ENCODE assay signal across 11 cellular contexts in genomic region chr3:126355251-126355650, GRCh38. TPM values are rescaled to one million over a fixed set of nuclear protein-coding genes. Genes with fewer than 3 reads are reported as not detected.
A peak's percentile ranks its signal among the peaks of the same experiment; 100 is the strongest.
DNase-seq lines count a peak whose midpoint lies in the region; ATAC-seq and TF ChIP-seq lines count a peak whose summit lies in the region.
"Had no signal": no experiment of that assay in that cellular context is flagged by ENCODE, and none has a peak within 500 bp of the region (broad histone marks: within the 10 kb centered on the region; RNA-seq: fewer than 3 reads in every experiment).

No MANE protein-coding gene starts in this region.

- peaks cover 28% of the 10 kb centered on the region for H3K27me3 Mint-ChIP-seq in Calu3 (ENCODE audit: unreplicated experiment)
- peaks cover 23% of the 10 kb centered on the region for H3K27me3 Mint-ChIP-seq in progenitor cell of endocrine pancreas

- DNase-seq in Calu3 (no peak), RPMI8226 (peak; percentile 74), heart right ventricle (no peak), progenitor cell of endocrine pancreas (ENCODE audit: low spot score, unreplicated experiment) (no peak), NCI-H1417 treated with DMSO at 0.1 percent for 48 hours (lab: John Stamatoyannopoulos, UW) (no peak)
- no peak for DNase-seq in activated CD4-positive, CD25-positive, alpha-beta regulatory T cell (lab: John Stamatoyannopoulos, UW)
- no peak for DNase-seq in activated CD4-positive, CD25-positive, alpha-beta regulatory T cell treated with anti-CD3 and anti-CD28 coated beads, Interleukin-2, amount 50 U/mL, for 72 hours
- DNase-seq: GF-D8 had no signal

- intact Hi-C loops in Calu3 (cut with micrococcal nuclease; ENCODE audit: unreplicated experiment), result loop anchor here (5.0 kb wide), 2 partner anchors 68 to 143 kb away; no protein-coding TSS in a partner anchor
- intact Hi-C loops in heart right ventricle (cut with DNase I), result loop anchor here in 5 of 10 donors (1.0 to 10.0 kb wide), 4 partner anchors 34 to 90 kb away; no protein-coding TSS in a partner anchor

- no peak for TF ChIP-seq CTCF in Calu3 (IDR thresholded peaks at IDR 0.05; ENCODE audit: unreplicated experiment)
- TF ChIP-seq CTCF in heart right ventricle (IDR thresholded peaks at IDR 0.05), result no peak
- TF ChIP-seq CTCF in progenitor cell of endocrine pancreas (IDR thresholded peaks at IDR 0.05; ENCODE audit: unreplicated experiment), result no peak

- ATAC-seq in heart right ventricle (no peak), HG02571 (IDR thresholded peaks at IDR 0.05; ENCODE audit: unreplicated experiment) (no peak)

- H3K27me3 ChIP-seq in heart right ventricle, result peaks cover 0 to 53% (median 0%) of the 10 kb centered on the region in 7 donors

- WGBS in heart right ventricle, 2 donors, result 35 to 56% methylated on average over 3 of the region's 3 CpGs

- peaks cover 24% of the 10 kb centered on the region for H3K4me1 Mint-ChIP-seq in Calu3 (ENCODE audit: low read depth, unreplicated experiment)
- H3K4me1 Mint-ChIP-seq in progenitor cell of endocrine pancreas (ENCODE audit: low read depth), result peaks cover 10% of the 10 kb centered on the region

- H3K27ac Mint-ChIP-seq in Calu3 (ENCODE audit: unreplicated experiment), result no peak overlapping the region
- peak overlapping the region; percentile 43 for H3K27ac Mint-ChIP-seq in progenitor cell of endocrine pancreas

- H3K4me3 Mint-ChIP-seq in Calu3 (ENCODE audit: low read depth, unreplicated experiment) (peak overlapping the region; percentile 98), progenitor cell of endocrine pancreas (ENCODE audit: low read depth) (peak overlapping the region; percentile 87)

- peaks cover 23% of the 10 kb centered on the region for H3K36me3 Mint-ChIP-seq in Calu3 (ENCODE audit: insufficient read depth, unreplicated experiment)
- H3K36me3 Mint-ChIP-seq in progenitor cell of endocrine pancreas (ENCODE audit: insufficient read depth), result peaks cover 2% of the 10 kb centered on the region

- H3K4me3 ChIP-seq in heart right ventricle, result peak overlapping the region in 8 of 10 donors; percentile 67 to 99 (median 75)

- peaks cover 0 to 9% (median 0%) of the 10 kb centered on the region in 11 donors for H3K9me3 ChIP-seq in heart right ventricle

- CTCF ChIA-PET in Calu3 (lab: Charles Lee), result interaction anchor here (1.1 kb wide), 1 partner anchor 92 kb away, joined by 3 read pairs; no protein-coding TSS in a partner anchor

- peak overlapping the region; percentile 71 to 97 (median 88) for H3K27ac ChIP-seq in heart right ventricle

- peaks cover 22 to 74% (median 62%) of the 10 kb centered on the region in 9 donors for H3K4me1 ChIP-seq in heart right ventricle

- H3K36me3 ChIP-seq in heart right ventricle, result peaks cover 0 to 20% (median 0%) of the 10 kb centered on the region in 9 donors

- H3K9me3 Mint-ChIP-seq in Calu3 (ENCODE audit: low read depth, unreplicated experiment), result no peaks in the 10 kb centered on the region
- H3K9me3 Mint-ChIP-seq in progenitor cell of endocrine pancreas (ENCODE audit: low read depth), result no peaks in the 10 kb centered on the region

- BruUV-seq in Calu3 (replicated peaks; lab: Mats Ljungman, UMichigan), result TSS peak; percentile 43

RNA-seq across cellular contexts. Expression of gene KLF15, which starts 2.0 kb away (rescaled TPM):
- 8.2 and 10.6 TPM in 2 replicates for total RNA-seq in Calu3 (2022)
- 10 to 100 TPM; 13.5 to 57.1 (median 27.1) TPM for total RNA-seq in heart right ventricle
- polyA plus RNA-seq in heart right ventricle, result 10 to 100 TPM; 30.1 to 61.3 TPM
- total RNA-seq in progenitor cell of endocrine pancreas, result 16.4 and 17.7 TPM in 2 replicates
- total RNA-seq: T-helper 1 cell treated with Interleukin-12 subunit alpha and Interleukin-12 subunit beta and Interleukin-4 antibody, amounts not matched to agents 30 ng/mL and 1 ng/mL, for 36 hours had no signal

RNA-seq across cellular contexts. Expression of gene CFAP100, which starts 39.5 kb away (rescaled TPM):
- total RNA-seq in Calu3 (2022) (not detected in 2 replicates), heart right ventricle (not detected), progenitor cell of endocrine pancreas (0.79 and 1.00 TPM in 2 replicates)
- not detected for polyA plus RNA-seq in heart right ventricle
- total RNA-seq: left colon; T-helper 1 cell treated with Interleukin-12 subunit alpha and Interleukin-12 subunit beta and Interleukin-4 antibody, amounts not matched to agents 30 ng/mL and 1 ng/mL, for 36 hours had no signal
